Comparison of ENCODE assay signal across 1 cellular context in the genomic region with DNA sequence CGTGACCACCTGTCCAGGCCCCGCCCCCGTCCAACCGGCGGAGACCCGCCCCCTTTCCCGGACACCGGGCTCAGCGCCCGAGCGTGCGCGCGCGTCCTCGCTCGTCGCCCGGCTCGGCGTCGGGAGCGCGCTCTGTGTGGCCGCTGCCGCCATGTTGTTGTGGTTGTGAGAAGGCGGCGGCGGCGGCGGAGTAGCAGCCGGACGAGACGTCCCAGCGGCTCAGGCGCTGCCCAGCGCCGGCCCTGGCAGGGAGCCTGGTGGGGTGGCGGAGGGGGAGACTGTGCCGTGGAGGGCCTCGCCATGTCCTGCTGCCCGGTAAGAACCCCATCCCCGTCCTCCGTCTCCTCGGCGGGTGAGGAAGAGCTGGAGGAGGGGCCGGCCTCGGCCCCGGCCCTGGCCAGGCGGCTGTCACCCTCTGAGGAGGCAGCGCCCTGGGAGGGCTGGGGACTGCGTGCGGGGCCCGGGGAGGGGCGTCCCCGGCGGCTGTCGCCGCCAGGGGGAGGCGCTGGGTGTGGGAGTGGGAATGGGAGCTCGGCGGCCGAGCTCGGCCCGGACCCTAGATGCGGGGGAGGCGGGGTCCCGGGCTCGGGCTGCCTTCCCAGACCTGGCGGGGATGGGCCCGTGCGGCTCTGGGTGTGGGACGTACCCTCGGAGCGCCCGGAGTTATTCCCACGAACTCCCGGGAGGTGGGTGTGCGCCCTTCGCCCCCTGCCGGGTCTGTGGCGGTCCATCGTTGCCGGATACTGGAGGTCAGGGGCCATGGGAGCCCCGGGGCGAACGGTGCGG.
TF ChIP-seq lines count a peak whose summit lies in the region.

A gene (plus strand): TSS at position 130 of the 786 bp plus-strand sequence. CDS start 87,886 bp downstream, outside the sequence.

TF ChIP-seq in HEK293, 187 proteins besides CTCF, POLR2A, EP300 and RAD21 (continued from another document and continues in another):
- no peak for TF ChIP-seq ZNF596 (tag by site-specific recombination; IDR thresholded peaks at IDR 0.05)
- TF ChIP-seq EGR2 (tag by site-specific recombination; IDR thresholded peaks at IDR 0.05; ENCODE audit: low read depth), result peak; percentile 82
- peak; percentile 73 for TF ChIP-seq ZNF335 (tag by site-specific recombination; conservative IDR thresholded peaks at IDR 0.05)
- no peak for TF ChIP-seq ZNF670 (tag by site-specific recombination; IDR thresholded peaks at IDR 0.05; ENCODE audit: low read depth)
- peak; percentile 84 for TF ChIP-seq ZNF394 (tag by site-specific recombination; IDR thresholded peaks at IDR 0.05; ENCODE audit: borderline replicate concordance)
- TF ChIP-seq ZNF624 (tag by site-specific recombination; IDR thresholded peaks at IDR 0.05), result no peak
- no peak for TF ChIP-seq SCRT1 (tag by site-specific recombination; IDR thresholded peaks at IDR 0.05; ENCODE audit: borderline replicate concordance)
- peak; percentile 95 for TF ChIP-seq GLIS1 (tag by site-specific recombination; IDR thresholded peaks at IDR 0.05)
- TF ChIP-seq ZNF433 (tag by site-specific recombination; IDR thresholded peaks at IDR 0.05; ENCODE audit: low read depth), result no peak
- TF ChIP-seq ZNF416 (tag by site-specific recombination; IDR thresholded peaks at IDR 0.05), result no peak
- TF ChIP-seq ZNF366 (tag by site-specific recombination; conservative IDR thresholded peaks at IDR 0.05), result no peak
- TF ChIP-seq ZNF48 (tag by site-specific recombination; IDR thresholded peaks at IDR 0.05), result no peak
- no peak for TF ChIP-seq TCF7L2 (IDR thresholded peaks at IDR 0.05; ENCODE audit: borderline replicate concordance, low read depth, low read length)
- TF ChIP-seq ZNF571 (tag by site-specific recombination; IDR thresholded peaks at IDR 0.05), result no peak
- TF ChIP-seq, protein P1, sequence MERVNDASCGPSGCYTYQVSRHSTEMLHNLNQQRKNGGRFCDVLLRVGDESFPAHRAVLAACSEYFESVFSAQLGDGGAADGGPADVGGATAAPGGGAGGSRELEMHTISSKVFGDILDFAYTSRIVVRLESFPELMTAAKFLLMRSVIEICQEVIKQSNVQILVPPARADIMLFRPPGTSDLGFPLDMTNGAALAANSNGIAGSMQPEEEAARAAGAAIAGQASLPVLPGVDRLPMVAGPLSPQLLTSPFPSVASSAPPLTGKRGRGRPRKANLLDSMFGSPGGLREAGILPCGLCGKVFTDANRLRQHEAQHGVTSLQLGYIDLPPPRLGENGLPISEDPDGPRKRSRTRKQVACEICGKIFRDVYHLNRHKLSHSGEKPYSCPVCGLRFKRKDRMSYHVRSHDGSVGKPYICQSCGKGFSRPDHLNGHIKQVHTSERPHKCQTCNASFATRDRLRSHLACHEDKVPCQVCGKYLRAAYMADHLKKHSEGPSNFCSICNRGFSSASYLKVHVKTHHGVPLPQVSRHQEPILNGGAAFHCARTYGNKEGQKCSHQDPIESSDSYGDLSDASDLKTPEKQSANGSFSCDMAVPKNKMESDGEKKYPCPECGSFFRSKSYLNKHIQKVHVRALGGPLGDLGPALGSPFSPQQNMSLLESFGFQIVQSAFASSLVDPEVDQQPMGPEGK (tag by site-specific recombination; IDR thresholded peaks at IDR 0.05), result peak; percentile 33; the same call in 1 of the 2 replicates
- TF ChIP-seq SCRT2 (tag by site-specific recombination; IDR thresholded peaks at IDR 0.05), result no peak
- TF ChIP-seq ZNF174 (tag by site-specific recombination; IDR thresholded peaks at IDR 0.05), result no peak
- TF ChIP-seq KLF10 (tag by site-specific recombination; IDR thresholded peaks at IDR 0.05), result 0 out of 2 replicates have a peak, but pooled peaks have one; percentile 16
- TF ChIP-seq, protein P2, sequence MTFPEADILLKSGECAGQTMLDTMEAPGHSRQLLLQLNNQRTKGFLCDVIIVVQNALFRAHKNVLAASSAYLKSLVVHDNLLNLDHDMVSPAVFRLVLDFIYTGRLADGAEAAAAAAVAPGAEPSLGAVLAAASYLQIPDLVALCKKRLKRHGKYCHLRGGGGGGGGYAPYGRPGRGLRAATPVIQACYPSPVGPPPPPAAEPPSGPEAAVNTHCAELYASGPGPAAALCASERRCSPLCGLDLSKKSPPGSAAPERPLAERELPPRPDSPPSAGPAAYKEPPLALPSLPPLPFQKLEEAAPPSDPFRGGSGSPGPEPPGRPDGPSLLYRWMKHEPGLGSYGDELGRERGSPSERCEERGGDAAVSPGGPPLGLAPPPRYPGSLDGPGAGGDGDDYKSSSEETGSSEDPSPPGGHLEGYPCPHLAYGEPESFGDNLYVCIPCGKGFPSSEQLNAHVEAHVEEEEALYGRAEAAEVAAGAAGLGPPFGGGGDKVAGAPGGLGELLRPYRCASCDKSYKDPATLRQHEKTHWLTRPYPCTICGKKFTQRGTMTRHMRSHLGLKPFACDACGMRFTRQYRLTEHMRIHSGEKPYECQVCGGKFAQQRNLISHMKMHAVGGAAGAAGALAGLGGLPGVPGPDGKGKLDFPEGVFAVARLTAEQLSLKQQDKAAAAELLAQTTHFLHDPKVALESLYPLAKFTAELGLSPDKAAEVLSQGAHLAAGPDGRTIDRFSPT (tag by site-specific recombination; IDR thresholded peaks at IDR 0.05), result peak; percentile 55; the same call in 1 of the 2 replicates
- TF ChIP-seq, protein P3, sequence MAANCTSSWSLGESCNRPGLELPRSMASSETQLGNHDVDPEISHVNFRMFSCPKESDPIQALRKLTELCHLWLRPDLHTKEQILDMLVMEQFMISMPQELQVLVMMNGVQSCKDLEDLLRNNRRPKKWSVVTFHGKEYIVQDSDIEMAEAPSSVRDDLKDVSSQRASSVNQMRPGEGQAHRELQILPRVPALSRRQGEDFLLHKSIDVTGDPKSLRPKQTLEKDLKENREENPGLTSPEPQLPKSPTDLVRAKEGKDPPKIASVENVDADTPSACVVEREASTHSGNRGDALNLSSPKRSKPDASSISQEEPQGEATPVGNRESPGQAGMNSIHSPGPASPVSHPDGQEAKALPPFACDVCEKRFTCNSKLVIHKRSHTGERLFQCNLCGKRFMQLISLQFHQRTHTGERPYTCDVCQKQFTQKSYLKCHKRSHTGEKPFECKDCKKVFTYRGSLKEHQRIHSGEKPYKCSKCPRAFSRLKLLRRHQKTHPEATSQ (tag by site-specific recombination; IDR thresholded peaks at IDR 0.05), result no peak; the same call in 1 of the 2 replicates
- peak; percentile 80 for TF ChIP-seq ZFHX2 (tag by site-specific recombination; conservative IDR thresholded peaks at IDR 0.05)
- TF ChIP-seq ZNF266 (tag by site-specific recombination; IDR thresholded peaks at IDR 0.05; ENCODE audit: low read depth), result no peak
- TF ChIP-seq ZNF843 (tag by site-specific recombination; IDR thresholded peaks at IDR 0.05), result 0 out of 2 replicates have a peak, but pooled peaks have one; percentile 14
- TF ChIP-seq ZNF768 (tag by site-specific recombination; IDR thresholded peaks at IDR 0.05), result no peak
- TF ChIP-seq ZBTB48 (tag by site-specific recombination; IDR thresholded peaks at IDR 0.05), result no peak; the same call in 1 of the 2 replicates
- no peak for TF ChIP-seq ZNF292 (tag by site-specific recombination; IDR thresholded peaks at IDR 0.05; ENCODE audit: borderline replicate concordance, low read depth)
- TF ChIP-seq ZNF792 (tag by site-specific recombination; IDR thresholded peaks at IDR 0.05), result no peak
- no peak for TF ChIP-seq ZNF37A (tag by site-specific recombination; IDR thresholded peaks at IDR 0.05)
- TF ChIP-seq MYNN (tag by site-specific recombination; IDR thresholded peaks at IDR 0.05; ENCODE audit: borderline replicate concordance), result peak; percentile 29; the same call in 1 of the 2 replicates
- no peak for TF ChIP-seq ZNF600 (tag by site-specific recombination; IDR thresholded peaks at IDR 0.05)
- TF ChIP-seq ZNF248 (tag by site-specific recombination; IDR thresholded peaks at IDR 0.05), result no peak
- TF ChIP-seq ZIC2 (tag by site-specific recombination; IDR thresholded peaks at IDR 0.05), result peak; percentile 76; the same call in 1 of the 2 replicates
- TF ChIP-seq ZNF521 (tag by site-specific recombination; IDR thresholded peaks at IDR 0.05), result no peak
- no peak for TF ChIP-seq ZNF157 (tag by site-specific recombination; IDR thresholded peaks at IDR 0.05)
- no peak; the same call in 1 of the 2 replicates for TF ChIP-seq ZNF324 (tag by site-specific recombination; IDR thresholded peaks at IDR 0.05)
- no peak for TF ChIP-seq SP7 (tag by site-specific recombination; IDR thresholded peaks at IDR 0.05)
- TF ChIP-seq ZNF561 (tag by site-specific recombination; IDR thresholded peaks at IDR 0.05; ENCODE audit: borderline replicate concordance), result peak; percentile 60; the same call in 1 of the 2 replicates
- peak; percentile 72; the same call in 1 of the 2 replicates for TF ChIP-seq ZNF785 (tag by site-specific recombination; IDR thresholded peaks at IDR 0.05)
- TF ChIP-seq ZNF175 (tag by site-specific recombination; IDR thresholded peaks at IDR 0.05), result no peak
- no peak for TF ChIP-seq GFI1B (tag by site-specific recombination; IDR thresholded peaks at IDR 0.05)
- TF ChIP-seq ZNF660 (tag by site-specific recombination; IDR thresholded peaks at IDR 0.05), result 0 out of 2 replicates have a peak, but pooled peaks have one; percentile 27
- TF ChIP-seq ZNF776 (tag by site-specific recombination; IDR thresholded peaks at IDR 0.05; ENCODE audit: borderline replicate concordance), result no peak
- TF ChIP-seq, protein P4, sequence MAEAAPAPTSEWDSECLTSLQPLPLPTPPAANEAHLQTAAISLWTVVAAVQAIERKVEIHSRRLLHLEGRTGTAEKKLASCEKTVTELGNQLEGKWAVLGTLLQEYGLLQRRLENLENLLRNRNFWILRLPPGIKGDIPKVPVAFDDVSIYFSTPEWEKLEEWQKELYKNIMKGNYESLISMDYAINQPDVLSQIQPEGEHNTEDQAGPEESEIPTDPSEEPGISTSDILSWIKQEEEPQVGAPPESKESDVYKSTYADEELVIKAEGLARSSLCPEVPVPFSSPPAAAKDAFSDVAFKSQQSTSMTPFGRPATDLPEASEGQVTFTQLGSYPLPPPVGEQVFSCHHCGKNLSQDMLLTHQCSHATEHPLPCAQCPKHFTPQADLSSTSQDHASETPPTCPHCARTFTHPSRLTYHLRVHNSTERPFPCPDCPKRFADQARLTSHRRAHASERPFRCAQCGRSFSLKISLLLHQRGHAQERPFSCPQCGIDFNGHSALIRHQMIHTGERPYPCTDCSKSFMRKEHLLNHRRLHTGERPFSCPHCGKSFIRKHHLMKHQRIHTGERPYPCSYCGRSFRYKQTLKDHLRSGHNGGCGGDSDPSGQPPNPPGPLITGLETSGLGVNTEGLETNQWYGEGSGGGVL (tag by site-specific recombination; IDR thresholded peaks at IDR 0.05), result peak; percentile 70
- TF ChIP-seq ZNF747 (tag by site-specific recombination; IDR thresholded peaks at IDR 0.05), result no peak
- no peak for TF ChIP-seq OSR2 (tag by site-specific recombination; IDR thresholded peaks at IDR 0.05)
- no peak for TF ChIP-seq ZNF311 (tag by site-specific recombination; IDR thresholded peaks at IDR 0.05; ENCODE audit: borderline replicate concordance)
- no peak for TF ChIP-seq ZBTB7A (tag by site-specific recombination; IDR thresholded peaks at IDR 0.05; ENCODE audit: low read depth)
- TF ChIP-seq, protein P5, sequence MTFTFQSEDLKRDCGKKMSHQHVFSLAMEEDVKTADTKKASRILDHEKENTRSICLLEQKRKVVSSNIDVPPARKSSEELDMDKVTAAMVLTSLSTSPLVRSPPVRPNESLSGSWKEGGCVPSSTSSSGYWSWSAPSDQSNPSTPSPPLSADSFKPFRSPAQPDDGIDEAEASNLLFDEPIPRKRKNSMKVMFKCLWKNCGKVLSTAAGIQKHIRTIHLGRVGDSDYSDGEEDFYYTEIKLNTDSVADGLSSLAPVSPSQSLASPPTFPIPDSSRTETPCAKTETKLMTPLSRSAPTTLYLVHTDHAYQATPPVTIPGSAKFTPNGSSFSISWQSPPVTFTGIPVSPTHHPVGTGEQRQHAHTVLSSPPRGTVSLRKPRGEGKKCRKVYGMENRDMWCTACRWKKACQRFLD (tag by site-specific recombination; IDR thresholded peaks at IDR 0.05), result no peak
- TF ChIP-seq ZNF341 (tag by site-specific recombination; IDR thresholded peaks at IDR 0.05; ENCODE audit: low read depth), result peak; percentile 80
- TF ChIP-seq, protein P6, sequence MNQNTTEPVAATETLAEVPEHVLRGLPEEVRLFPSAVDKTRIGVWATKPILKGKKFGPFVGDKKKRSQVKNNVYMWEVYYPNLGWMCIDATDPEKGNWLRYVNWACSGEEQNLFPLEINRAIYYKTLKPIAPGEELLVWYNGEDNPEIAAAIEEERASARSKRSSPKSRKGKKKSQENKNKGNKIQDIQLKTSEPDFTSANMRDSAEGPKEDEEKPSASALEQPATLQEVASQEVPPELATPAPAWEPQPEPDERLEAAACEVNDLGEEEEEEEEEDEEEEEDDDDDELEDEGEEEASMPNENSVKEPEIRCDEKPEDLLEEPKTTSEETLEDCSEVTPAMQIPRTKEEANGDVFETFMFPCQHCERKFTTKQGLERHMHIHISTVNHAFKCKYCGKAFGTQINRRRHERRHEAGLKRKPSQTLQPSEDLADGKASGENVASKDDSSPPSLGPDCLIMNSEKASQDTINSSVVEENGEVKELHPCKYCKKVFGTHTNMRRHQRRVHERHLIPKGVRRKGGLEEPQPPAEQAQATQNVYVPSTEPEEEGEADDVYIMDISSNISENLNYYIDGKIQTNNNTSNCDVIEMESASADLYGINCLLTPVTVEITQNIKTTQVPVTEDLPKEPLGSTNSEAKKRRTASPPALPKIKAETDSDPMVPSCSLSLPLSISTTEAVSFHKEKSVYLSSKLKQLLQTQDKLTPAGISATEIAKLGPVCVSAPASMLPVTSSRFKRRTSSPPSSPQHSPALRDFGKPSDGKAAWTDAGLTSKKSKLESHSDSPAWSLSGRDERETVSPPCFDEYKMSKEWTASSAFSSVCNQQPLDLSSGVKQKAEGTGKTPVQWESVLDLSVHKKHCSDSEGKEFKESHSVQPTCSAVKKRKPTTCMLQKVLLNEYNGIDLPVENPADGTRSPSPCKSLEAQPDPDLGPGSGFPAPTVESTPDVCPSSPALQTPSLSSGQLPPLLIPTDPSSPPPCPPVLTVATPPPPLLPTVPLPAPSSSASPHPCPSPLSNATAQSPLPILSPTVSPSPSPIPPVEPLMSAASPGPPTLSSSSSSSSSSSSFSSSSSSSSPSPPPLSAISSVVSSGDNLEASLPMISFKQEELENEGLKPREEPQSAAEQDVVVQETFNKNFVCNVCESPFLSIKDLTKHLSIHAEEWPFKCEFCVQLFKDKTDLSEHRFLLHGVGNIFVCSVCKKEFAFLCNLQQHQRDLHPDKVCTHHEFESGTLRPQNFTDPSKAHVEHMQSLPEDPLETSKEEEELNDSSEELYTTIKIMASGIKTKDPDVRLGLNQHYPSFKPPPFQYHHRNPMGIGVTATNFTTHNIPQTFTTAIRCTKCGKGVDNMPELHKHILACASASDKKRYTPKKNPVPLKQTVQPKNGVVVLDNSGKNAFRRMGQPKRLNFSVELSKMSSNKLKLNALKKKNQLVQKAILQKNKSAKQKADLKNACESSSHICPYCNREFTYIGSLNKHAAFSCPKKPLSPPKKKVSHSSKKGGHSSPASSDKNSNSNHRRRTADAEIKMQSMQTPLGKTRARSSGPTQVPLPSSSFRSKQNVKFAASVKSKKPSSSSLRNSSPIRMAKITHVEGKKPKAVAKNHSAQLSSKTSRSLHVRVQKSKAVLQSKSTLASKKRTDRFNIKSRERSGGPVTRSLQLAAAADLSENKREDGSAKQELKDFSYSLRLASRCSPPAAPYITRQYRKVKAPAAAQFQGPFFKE (tag by site-specific recombination; IDR thresholded peaks at IDR 0.05; ENCODE audit: borderline replicate concordance), result no peak
- TF ChIP-seq ZNF629 (tag by site-specific recombination; IDR thresholded peaks at IDR 0.05), result no peak
- no peak for TF ChIP-seq ZNF426 (tag by site-specific recombination; IDR thresholded peaks at IDR 0.05)
